Comparison of ENCODE assay signal across 36 cellular contexts in the genomic region with DNA sequence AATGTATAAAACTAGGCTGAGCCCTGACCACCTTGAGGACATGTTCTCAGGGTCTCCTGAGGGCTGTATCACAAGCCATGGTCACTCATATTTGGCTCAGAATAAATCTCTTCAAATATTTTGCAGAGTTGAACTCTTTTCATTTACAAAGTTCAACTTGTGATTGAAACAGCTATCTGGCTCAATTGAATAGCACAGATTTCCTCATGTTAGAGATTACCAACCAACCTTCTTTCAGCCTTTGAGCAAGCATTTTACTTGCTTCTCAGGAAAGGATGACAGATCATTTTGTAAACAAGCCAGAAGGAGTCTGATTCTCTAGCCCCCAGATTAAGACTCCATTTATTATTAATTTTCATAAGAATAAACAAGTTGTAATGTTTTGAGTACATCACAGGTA.
"Had no signal": no experiment of that assay in that cellular context is flagged by ENCODE, and none has a peak within 500 bp of the region (broad histone marks: within the 10 kb centered on the region; RNA-seq: fewer than 3 reads in every experiment).

No MANE protein-coding gene starts in this region.

- DNase-seq: activated B cell treated with CpG ODN at 0.5 μM for 24 hours; activated CD4-positive, alpha-beta memory T cell treated with anti-CD3 and anti-CD28 coated beads, Interleukin-2, amount 10 ng/mL, durations not matched to agents 7 days and 5 days; activated CD4-positive, alpha-beta T cell treated with anti-CD3 and anti-CD28 coated beads for 4 hours; activated CD4-positive, alpha-beta T cell treated with anti-CD3 and anti-CD28 coated beads, Interleukin-2, amount 50 U/mL, for 48 hours; activated CD4-positive, CD25-positive, alpha-beta regulatory T cell treated with anti-CD3 and anti-CD28 coated beads, Interleukin-2, amount 50 U/mL, for 72 hours; activated CD8-positive, alpha-beta memory T cell treated with anti-CD3 and anti-CD28 coated beads for 24 hours; activated CD8-positive, alpha-beta memory T cell treated with anti-CD3 and anti-CD28 coated beads, Interleukin-2, amount 10 ng/mL, durations not matched to agents 7 days and 5 days; activated CD8-positive, alpha-beta memory T cell treated with anti-CD3 and anti-CD28 coated beads, Interleukin-2, amount 50 U/mL, for 48 hours; activated CD8-positive, alpha-beta T cell treated with anti-CD3 and anti-CD28 coated beads, Interleukin-2, amount 10 ng/mL, durations not matched to agents 7 days and 5 days; activated effector memory CD4-positive, alpha-beta T cell treated with Interleukin-2 at 50 U/mL for 16 hours; activated gamma-delta T cell; activated naive CD4-positive, alpha-beta T cell treated with anti-CD3 and anti-CD28 coated beads for 36 hours; activated naive CD8-positive, alpha-beta T cell treated with anti-CD3 and anti-CD28 coated beads, Interleukin-2, amount 10 ng/mL, durations not matched to agents 7 days and 5 days; activated naive CD8-positive, alpha-beta T cell treated with anti-CD3 and anti-CD28 coated beads, Interleukin-2, amount 50 U/mL, for 24 hours; activated T-cell treated with anti-CD3 and anti-CD28 coated beads, Interleukin-2, amount 50 U/mL, for 24 hours; activated T-cell treated with anti-CD3 and anti-CD28 coated beads, Interleukin-2, amount 50 U/mL, for 48 hours; amygdala; anterior cingulate cortex; caudate nucleus; cerebellar nuclear complex; T-helper 1 cell; T-helper 2 cell; T-helper 9 cell had no signal

- H3K36me3 Mint-ChIP-seq: activated CD8-positive, alpha-beta memory T cell treated with anti-CD3 and anti-CD28 coated beads, Interleukin-2, amount 10 ng/mL, durations not matched to agents 7 days and 5 days; activated naive CD4-positive, alpha-beta T cell treated with anti-CD3 and anti-CD28 coated beads, Interleukin-2, amount 50 U/mL, for 24 hours; activated naive CD8-positive, alpha-beta T cell; activated naive CD8-positive, alpha-beta T cell treated with anti-CD3 and anti-CD28 coated beads, Interleukin-2, amount 10 ng/mL, durations not matched to agents 7 days and 5 days; brain had no signal

- ATAC-seq: activated CD8-positive, alpha-beta memory T cell treated with anti-CD3 and anti-CD28 coated beads, Interleukin-2, amount 10 ng/mL, durations not matched to agents 7 days and 5 days; activated CD8-positive, alpha-beta T cell treated with anti-CD3 and anti-CD28 coated beads, Interleukin-2, amount 10 ng/mL, durations not matched to agents 7 days and 5 days; activated naive CD8-positive, alpha-beta T cell treated with anti-CD3 and anti-CD28 coated beads, Interleukin-2, amount 50 U/mL, for 24 hours had no signal

- H3K27ac ChIP-seq: ascending aorta, cardiac muscle cell, VCaP had no signal

- H3K4me3 ChIP-seq: ascending aorta, cardiac muscle cell had no signal

- H3K4me1 Mint-ChIP-seq: activated B cell treated with CpG ODN at 0.5 μM for 24 hours; activated CD4-positive, alpha-beta memory T cell treated with anti-CD3 and anti-CD28 coated beads, Interleukin-2, amount 10 ng/mL, durations not matched to agents 7 days and 5 days; activated CD8-positive, alpha-beta memory T cell treated with anti-CD3 and anti-CD28 coated beads, Interleukin-2, amount 10 ng/mL, durations not matched to agents 7 days and 5 days; activated naive CD4-positive, alpha-beta T cell treated with anti-CD3 and anti-CD28 coated beads, Interleukin-2, amount 50 U/mL, for 24 hours; activated naive CD8-positive, alpha-beta T cell treated with anti-CD3 and anti-CD28 coated beads, Interleukin-2, amount 10 ng/mL, durations not matched to agents 7 days and 5 days; central memory CD8-positive, alpha-beta T cell had no signal

- H3K27ac Mint-ChIP-seq: activated B cell treated with CpG ODN at 0.5 μM for 24 hours; activated CD4-positive, alpha-beta memory T cell treated with anti-CD3 and anti-CD28 coated beads, Interleukin-2, amount 10 ng/mL, durations not matched to agents 7 days and 5 days; activated CD4-positive, alpha-beta T cell treated with anti-CD3 and anti-CD28 coated beads, Interleukin-2, amount 10 ng/mL, durations not matched to agents 24 days and 14 days; activated CD8-positive, alpha-beta memory T cell treated with anti-CD3 and anti-CD28 coated beads, Interleukin-2, amount 10 ng/mL, durations not matched to agents 7 days and 5 days; activated CD8-positive, alpha-beta T cell treated with anti-CD3 and anti-CD28 coated beads, Interleukin-2, amount 10 ng/mL, durations not matched to agents 7 days and 5 days; activated naive CD4-positive, alpha-beta T cell treated with anti-CD3 and anti-CD28 coated beads for 36 hours; activated naive CD4-positive, alpha-beta T cell treated with anti-CD3 and anti-CD28 coated beads, Interleukin-2, amount 50 U/mL, for 24 hours; activated naive CD8-positive, alpha-beta T cell; activated naive CD8-positive, alpha-beta T cell treated with anti-CD3 and anti-CD28 coated beads, Interleukin-2, amount 10 ng/mL, durations not matched to agents 7 days and 5 days; activated naive CD8-positive, alpha-beta T cell treated with anti-CD3 and anti-CD28 coated beads, Interleukin-2, amount 50 U/mL, for 24 hours; activated T-cell treated with anti-CD3 and anti-CD28 coated beads, Interleukin-2, amount 50 U/mL, for 24 hours; activated T-helper 2 cell treated with anti-CD3 and anti-CD28 coated beads, Interferon-gamma antibody, Interleukin-2, Interleukin-4, amounts not matched to agents 10 μg/mL and 5 μg/mL and 100 μg/mL, durations not matched to agents 14 hours and 24 hours and 36 hours; brain; T-helper 1 cell treated with Interleukin-12 subunit alpha and Interleukin-12 subunit beta and Interleukin-4 antibody, amounts not matched to agents 30 μg/mL and 1 μg/mL, for 36 hours; T-helper 2 cell treated with Interferon-gamma antibody and Interleukin-4, amounts not matched to agents 5 μg/mL and 100 μg/mL, for 36 hours had no signal

- H3K9me3 ChIP-seq: ascending aorta had no signal

- H3K9me3 Mint-ChIP-seq: activated CD4-positive, alpha-beta memory T cell treated with anti-CD3 and anti-CD28 coated beads, Interleukin-2, amount 10 ng/mL, durations not matched to agents 7 days and 5 days; activated CD4-positive, alpha-beta T cell treated with anti-CD3 and anti-CD28 coated beads, Interleukin-2, amount 10 ng/mL, durations not matched to agents 24 days and 14 days; activated naive CD4-positive, alpha-beta T cell treated with anti-CD3 and anti-CD28 coated beads for 36 hours; activated naive CD4-positive, alpha-beta T cell treated with anti-CD3 and anti-CD28 coated beads, Interleukin-2, amount 50 U/mL, for 24 hours; activated naive CD8-positive, alpha-beta T cell treated with anti-CD3 and anti-CD28 coated beads, Interleukin-2, amount 10 ng/mL, durations not matched to agents 7 days and 5 days; activated T-cell treated with anti-CD3 and anti-CD28 coated beads, Interleukin-2, amount 50 U/mL, for 24 hours; activated T-helper 2 cell treated with anti-CD3 and anti-CD28 coated beads, Interferon-gamma antibody, Interleukin-2, Interleukin-4, amounts not matched to agents 10 μg/mL and 5 μg/mL and 100 μg/mL, durations not matched to agents 14 hours and 24 hours and 36 hours; central memory CD8-positive, alpha-beta T cell; T-helper 1 cell treated with Interleukin-12 subunit alpha and Interleukin-12 subunit beta and Interleukin-4 antibody, amounts not matched to agents 30 μg/mL and 1 μg/mL, for 36 hours; T-helper 2 cell treated with Interferon-gamma antibody and Interleukin-4, amounts not matched to agents 5 μg/mL and 100 μg/mL, for 36 hours had no signal

- H3K27me3 Mint-ChIP-seq: activated B cell treated with CpG ODN at 0.5 μM for 24 hours; activated CD4-positive, alpha-beta memory T cell treated with anti-CD3 and anti-CD28 coated beads, Interleukin-2, amount 10 ng/mL, durations not matched to agents 7 days and 5 days; activated CD4-positive, alpha-beta T cell treated with anti-CD3 and anti-CD28 coated beads, Interleukin-2, amount 10 ng/mL, durations not matched to agents 24 days and 14 days; activated CD8-positive, alpha-beta memory T cell treated with anti-CD3 and anti-CD28 coated beads, Interleukin-2, amount 10 ng/mL, durations not matched to agents 7 days and 5 days; activated naive CD8-positive, alpha-beta T cell treated with anti-CD3 and anti-CD28 coated beads, Interleukin-2, amount 10 ng/mL, durations not matched to agents 7 days and 5 days; central memory CD8-positive, alpha-beta T cell had no signal

- H3K4me1 ChIP-seq: ascending aorta had no signal

- FAIRE-seq: bronchial epithelial cell, TTC549 had no signal

- H3K4me3 Mint-ChIP-seq: activated B cell treated with CpG ODN at 0.5 μM for 24 hours; activated CD4-positive, alpha-beta memory T cell treated with anti-CD3 and anti-CD28 coated beads, Interleukin-2, amount 10 ng/mL, durations not matched to agents 7 days and 5 days; activated CD4-positive, alpha-beta T cell treated with anti-CD3 and anti-CD28 coated beads, Interleukin-2, amount 10 ng/mL, durations not matched to agents 24 days and 14 days; activated CD8-positive, alpha-beta memory T cell treated with anti-CD3 and anti-CD28 coated beads, Interleukin-2, amount 10 ng/mL, durations not matched to agents 7 days and 5 days; activated CD8-positive, alpha-beta T cell treated with anti-CD3 and anti-CD28 coated beads, Interleukin-2, amount 10 ng/mL, durations not matched to agents 7 days and 5 days; activated naive CD4-positive, alpha-beta T cell treated with anti-CD3 and anti-CD28 coated beads for 36 hours; activated naive CD4-positive, alpha-beta T cell treated with anti-CD3 and anti-CD28 coated beads, Interleukin-2, amount 50 U/mL, for 24 hours; activated naive CD8-positive, alpha-beta T cell; activated naive CD8-positive, alpha-beta T cell treated with anti-CD3 and anti-CD28 coated beads, Interleukin-2, amount 10 ng/mL, durations not matched to agents 7 days and 5 days; activated naive CD8-positive, alpha-beta T cell treated with anti-CD3 and anti-CD28 coated beads, Interleukin-2, amount 50 U/mL, for 24 hours; activated T-cell treated with anti-CD3 and anti-CD28 coated beads, Interleukin-2, amount 50 U/mL, for 24 hours; brain; central memory CD8-positive, alpha-beta T cell; T-helper 1 cell treated with Interleukin-12 subunit alpha and Interleukin-12 subunit beta and Interleukin-4 antibody, amounts not matched to agents 30 μg/mL and 1 μg/mL, for 36 hours; T-helper 2 cell treated with Interferon-gamma antibody and Interleukin-4, amounts not matched to agents 5 μg/mL and 100 μg/mL, for 36 hours had no signal
